ENCODE assay signal across 14 cellular contexts in genomic region chr3:195879416-195880036, GRCh38.
"Had no signal": no experiment of that assay in that cellular context is flagged by ENCODE, and none has a peak within 500 bp of the region (broad histone marks: within the 10 kb centered on the region; RNA-seq: fewer than 3 reads in every experiment).

No MANE protein-coding gene starts in this region.

- H3K4me1 Mint-ChIP-seq: activated naive CD8-positive, alpha-beta T cell treated with anti-CD3 and anti-CD28 coated beads for 36 hours had no signal

- H3K79me2 ChIP-seq: hepatocyte had no signal

- H3K36me3 Mint-ChIP-seq: activated naive CD8-positive, alpha-beta T cell treated with anti-CD3 and anti-CD28 coated beads for 36 hours had no signal

- H3K27ac Mint-ChIP-seq: activated naive CD8-positive, alpha-beta T cell treated with anti-CD3 and anti-CD28 coated beads for 36 hours; activated T-cell treated with anti-CD3 and anti-CD28 coated beads, Interleukin-2, amount 50 U/mL, for 72 hours had no signal

- H3K4me3 Mint-ChIP-seq: activated naive CD8-positive, alpha-beta T cell treated with anti-CD3 and anti-CD28 coated beads for 36 hours; activated T-cell treated with anti-CD3 and anti-CD28 coated beads, Interleukin-2, amount 50 U/mL, for 72 hours had no signal

- H3K27me3 ChIP-seq: hepatocyte had no signal

- DNase-seq: activated CD4-positive, alpha-beta T cell treated with anti-CD3 and anti-CD28 coated beads, Interleukin-2, amount 50 U/mL, for 1 hour; activated CD4-positive, CD25-positive, alpha-beta regulatory T cell; activated gamma-delta T cell; activated naive CD8-positive, alpha-beta T cell treated with anti-CD3 and anti-CD28 coated beads for 36 hours; activated T-cell treated with anti-CD3 and anti-CD28 coated beads, Interleukin-2, amount 50 U/mL, for 72 hours; aorta; cortex of kidney; islet precursor cell; mammary epithelial cell; retina; stimulated activated CD4-positive, alpha-beta T cell treated with anti-CD3 and anti-CD28 coated beads, Interleukin-2, amount 100 ng/mL, for 48 hours; stimulated activated naive CD4-positive, alpha-beta T cell; trophoblast cell had no signal

- H2AFZ ChIP-seq: hepatocyte had no signal

- H3K27me3 Mint-ChIP-seq: activated naive CD8-positive, alpha-beta T cell treated with anti-CD3 and anti-CD28 coated beads for 36 hours had no signal

- H3K27ac ChIP-seq: hepatocyte had no signal

- H3K9me3 Mint-ChIP-seq: activated naive CD8-positive, alpha-beta T cell treated with anti-CD3 and anti-CD28 coated beads for 36 hours; activated T-cell treated with anti-CD3 and anti-CD28 coated beads, Interleukin-2, amount 50 U/mL, for 72 hours had no signal

- H3K4me2 ChIP-seq: hepatocyte had no signal

- ATAC-seq: activated T-cell treated with anti-CD3 and anti-CD28 coated beads, Interleukin-2, amount 50 U/mL, for 72 hours had no signal

- H3K4me3 ChIP-seq: hepatocyte had no signal
